Comparison of ENCODE assay signal across 13 cellular contexts in genomic region chr14:51293149-51293925, GRCh38. TPM values are rescaled to one million over a fixed set of nuclear protein-coding genes. Genes with fewer than 3 reads are reported as not detected.
DNase-seq lines count a peak whose midpoint lies in the region; ATAC-seq and TF ChIP-seq lines count a peak whose summit lies in the region.
"Had no signal": no experiment of that assay in that cellular context is flagged by ENCODE, and none has a peak within 500 bp of the region (broad histone marks: within the 10 kb centered on the region; RNA-seq: fewer than 3 reads in every experiment).

No MANE protein-coding gene starts in this region.

- TF ChIP-seq CTCF in omental fat pad (IDR thresholded peaks at IDR 0.05), result no peak

- intact Hi-C loops in Right ventricle myocardium inferior (cut with DNase I), result loop anchor here (10.0 kb wide), 1 partner anchor 101 kb away; no protein-coding TSS in a partner anchor
- intact Hi-C loops in cardiac septum (cut with DNase I), result no loop called here

- no peak for DNase-seq in Right ventricle myocardium inferior (ENCODE audit: missing footprints)
- no peak for DNase-seq in cardiac septum (ENCODE audit: low spot score)
- DNase-seq in fibroblast of peridontal ligament (ENCODE audit: extremely low read depth), result peak; percentile 75
- DNase-seq in omental fat pad (ENCODE audit: low spot score), result peak; percentile 24
- DNase-seq in glomerular visceral epithelial cell (ENCODE audit: extremely low spot score), result no peak
- DNase-seq in MV-4-11 (lab: John Stamatoyannopoulos, UW), result no peak
- no peak for DNase-seq in stimulated activated CD4-positive, alpha-beta T cell treated with anti-CD3 and anti-CD28 coated beads, Interleukin-12 subunit alpha, Interleukin-12 subunit beta, amount 100 ng/mL, for 4 hours
- DNase-seq in NCI-H2227 treated with DMSO at 0.1 percent for 48 hours (lab: John Stamatoyannopoulos, UW), result no peak
- DNase-seq: DMS79 treated with DMSO at 0.1 percent for 48 hours, NCI-H1048, NCI-H526 treated with DMSO at 0.1 percent for 48 hours, SJCRH30 had no signal

- ATAC-seq in Right ventricle myocardium inferior, result peak; percentile 92
- peak; percentile 66 for ATAC-seq in omental fat pad (ENCODE audit: low FRiP score)
- ATAC-seq: stimulated activated effector memory CD8-positive, alpha-beta T cell treated with anti-CD3 and anti-CD28 coated beads, Interleukin-12 subunit alpha, Interleukin-12 subunit beta, amount 100 ng/mL, for 72 hours had no signal

RNA-seq across cellular contexts. Expression of gene TMX1, which starts 53.3 kb away (rescaled TPM):
- 10.0 TPM for total RNA-seq in Right ventricle myocardium inferior
- 8.7 TPM for total RNA-seq in cardiac septum
- total RNA-seq in omental fat pad, result 10 to 100 TPM; 30.0 to 37.8 (median 33.1) TPM

Comparison
In these comparisons a context has a peak if more than half of its experiments do, and no peak if none do; other contexts are left out.
1. DNase-seq: peak in fibroblast of peridontal ligament (single experiment) and omental fat pad (single experiment); none in Right ventricle myocardium inferior (single experiment), cardiac septum (single experiment), glomerular visceral epithelial cell (single experiment), MV-4-11 (single experiment), stimulated activated CD4-positive, alpha-beta T cell treated with anti-CD3 and anti-CD28 coated beads, Interleukin-12 subunit alpha, Interleukin-12 subunit beta, amount 100 ng/mL, for 4 hours (single experiment) and NCI-H2227 treated with DMSO at 0.1 percent for 48 hours (single experiment).